In the genomic region with DNA sequence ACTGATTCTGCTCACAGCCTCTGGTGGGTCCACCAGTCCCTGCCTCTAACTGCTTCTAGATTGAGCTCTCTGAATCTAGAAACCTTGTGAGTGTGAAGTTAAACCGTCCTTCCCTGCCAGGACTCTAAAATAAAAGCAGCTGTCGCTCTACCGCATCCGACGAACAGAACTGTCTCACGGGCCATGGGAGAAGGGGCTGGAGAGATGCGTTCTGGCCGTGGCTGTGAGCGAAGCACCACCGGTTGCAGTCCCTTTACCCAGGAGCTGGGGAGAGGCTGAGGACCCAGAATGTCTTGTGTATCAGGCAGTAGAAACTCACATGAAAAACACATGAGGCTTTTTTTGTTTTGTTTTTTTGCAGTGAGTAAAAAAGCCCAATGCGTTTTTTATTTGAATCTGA, we compare ENCODE assay signal across 3 cellular contexts.
"Had no signal": no experiment of that assay in that cellular context is flagged by ENCODE, and none has a peak within 500 bp of the region (broad histone marks: within the 10 kb centered on the region; RNA-seq: fewer than 3 reads in every experiment).

No MANE protein-coding gene starts in this region.

- ATAC-seq: GM23338 had no signal

- H2AFZ ChIP-seq: GM23338 had no signal

- DNase-seq: H9, HCEC 1CT had no signal

- H3K4me2 ChIP-seq: GM23338 had no signal

- H3K4me3 ChIP-seq: GM23338 had no signal
